Comparison of ENCODE assay signal across 22 cellular contexts in genomic region chrX:115360220-115360781, GRCh38.
A peak's percentile ranks its signal among the peaks of the same experiment; 100 is the strongest.
DNase-seq lines count a peak whose midpoint lies in the region; ATAC-seq, FAIRE-seq and TF ChIP-seq lines count a peak whose summit lies in the region.
"Had no signal": no experiment of that assay in that cellular context is flagged by ENCODE, and none has a peak within 500 bp of the region (broad histone marks: within the 10 kb centered on the region; RNA-seq: fewer than 3 reads in every experiment).

No MANE protein-coding gene starts in this region.

- POLR2A ChIA-PET in A549 (lab: Yijun Ruan, JAX), result no interaction called here

- H3K9me3 ChIP-seq in A549 (no peaks in the 10 kb centered on the region), SK-N-MC (ENCODE audit: low read depth, low read length) (no peaks in the 10 kb centered on the region), gastroesophageal sphincter (no peaks in the 10 kb centered on the region)
- H3K9me3 ChIP-seq: SJSA1 had no signal

- H3K27me3 Mint-ChIP-seq in nephron (ENCODE audit: low read depth), result no peaks in the 10 kb centered on the region

- no peak for TF ChIP-seq RAD21 in A549 (conservative IDR thresholded peaks at IDR 0.05 in 1 of 2, IDR thresholded peaks at IDR 0.05 in 1 of 2)

- WGBS in A549 (ENCODE audit: missing lambda C conversion rate), result 39% methylated on average over 2 of the region's 2 CpGs
- 22 to 64% methylated on average over 1 of the region's 2 CpGs for WGBS in gastroesophageal sphincter (ENCODE audit: low coverage in 1 of 2), 2 donors

- no peak overlapping the region for H3K4me3 ChIP-seq in A549
- H3K4me3 ChIP-seq in SK-N-MC, result peak overlapping the region; percentile 33; the same call in 1 of the 2 replicates
- H3K4me3 ChIP-seq in gastroesophageal sphincter, result no peak overlapping the region
- H3K4me3 ChIP-seq: BLaER1, SJSA1 had no signal

- no peaks in the 10 kb centered on the region for H3K36me3 Mint-ChIP-seq in nephron (ENCODE audit: low read depth)
- H3K36me3 Mint-ChIP-seq: CD4-positive, alpha-beta memory T cell had no signal

- H3K4me1 Mint-ChIP-seq in nephron, result peaks cover 83% of the 10 kb centered on the region
- H3K4me1 Mint-ChIP-seq: CD4-positive, alpha-beta memory T cell had no signal

- no peak overlapping the region for H3K4me2 ChIP-seq in A549
- H3K4me2 ChIP-seq: BLaER1 had no signal

- TF ChIP-seq CTCF in A549 (IDR thresholded peaks at IDR 0.05) (no peak), nephron (IDR thresholded peaks at IDR 0.05; ENCODE audit: unreplicated experiment in 3 of 3) (no peak), gastroesophageal sphincter (IDR thresholded peaks at IDR 0.05) (no peak)

- DNase-seq in A549 (ENCODE audit: low read depth in 1 of 2, low spot score in 1 of 2) (no peak), SK-N-MC (ENCODE audit: low read depth, low spot score) (no peak), fibroblast of gingiva (ENCODE audit: low read depth) (peak; percentile 34), T-helper 9 cell (no peak), SHP77 treated with DMSO at 0.1 percent for 48 hours (lab: John Stamatoyannopoulos, UW) (no peak), HCEC 1CT (no peak)
- DNase-seq: CD4-positive, alpha-beta memory T cell; DMS153; GDM1; HFFc6; KG1; MV-4-11; NCI-H187; NCI-H2107; NCI-H510A; NCI-H748 treated with DMSO at 0.1 percent for 48 hours; RPMI8226 had no signal

- TF ChIP-seq EP300 in A549 (IDR thresholded peaks at IDR 0.05) (no peak), gastroesophageal sphincter (IDR thresholded peaks at IDR 0.05) (no peak)

- H3K9ac ChIP-seq in SK-N-MC (ENCODE audit: insufficient read length), result no peak overlapping the region
- H3K9ac ChIP-seq: BLaER1 had no signal

- H3K27ac Mint-ChIP-seq in nephron, result peak overlapping the region in 2 of 3 experiments; percentile 91
- H3K27ac Mint-ChIP-seq: CD4-positive, alpha-beta memory T cell; HFFc6 had no signal

- peak; percentile 23 for FAIRE-seq in A549 (lab: Jason Lieb, UNC)
- FAIRE-seq: A204.1 had no signal

- H3K4me3 Mint-ChIP-seq in nephron, result peak overlapping the region in 2 of 3 experiments; percentile 2 to 5
- H3K4me3 Mint-ChIP-seq: CD4-positive, alpha-beta memory T cell; HFFc6 had no signal

- H3K36me3 ChIP-seq in SK-N-MC (ENCODE audit: insufficient read depth, low read length), result no peaks in the 10 kb centered on the region
- H3K36me3 ChIP-seq in gastroesophageal sphincter, result no peaks in the 10 kb centered on the region
- H3K36me3 ChIP-seq: BLaER1, SJSA1 had no signal

- H3K4me1 ChIP-seq in A549 (0 out of 3 replicates have a peak, but pooled peaks cover 4% of the 10 kb centered on the region), gastroesophageal sphincter (peaks cover 0 to 21% (median 0%) of the 10 kb centered on the region in 3 donors)
- H3K4me1 ChIP-seq: SJSA1 had no signal

- no peak for ATAC-seq in A549
- ATAC-seq in gastroesophageal sphincter, result no peak

- peak overlapping the region in 1 of 2 experiments; percentile 35; a peak in 1 of 6 replicates for H3K27ac ChIP-seq in A549
- H3K27ac ChIP-seq in SK-N-MC, result peak overlapping the region; percentile 67; the same call in 1 of the 2 replicates
- H3K27ac ChIP-seq in gastroesophageal sphincter, result no peak overlapping the region
- H3K27ac ChIP-seq: BLaER1, SJSA1 had no signal

- H3K27me3 ChIP-seq in gastroesophageal sphincter, result no peaks in the 10 kb centered on the region
- H3K27me3 ChIP-seq: SJSA1 had no signal

- no peaks in the 10 kb centered on the region for H3K9me3 Mint-ChIP-seq in nephron
- H3K9me3 Mint-ChIP-seq: HFFc6 had no signal

- CTCF ChIA-PET in A549 (lab: Yijun Ruan, JAX), result interaction anchor here (0.6 kb wide), 1 partner anchor 15 kb away, joined by 3 read pairs; no protein-coding TSS in a partner anchor

- no peak for TF ChIP-seq POLR2A in A549 (IDR thresholded peaks at IDR 0.05; ENCODE audit: low read length)
- TF ChIP-seq POLR2A in gastroesophageal sphincter (IDR thresholded peaks at IDR 0.05), result no peak

TF ChIP-seq in A549, 52 proteins besides CTCF, POLR2A, EP300 and RAD21:
- TF ChIP-seq HES2 (IDR thresholded peaks at IDR 0.05) (no peak), CBX2 (IDR thresholded peaks at IDR 0.05; ENCODE audit: borderline replicate concordance, low read depth) (no peak), PHF8 (IDR thresholded peaks at IDR 0.05; ENCODE audit: borderline replicate concordance, low read depth) (no peak), RCOR1 (IDR thresholded peaks at IDR 0.05; ENCODE audit: low read depth, low read length) (no peak), NFE2L2 (conservative IDR thresholded peaks at IDR 0.05; ENCODE audit: low read length) (no peak), E2F6 (IDR thresholded peaks at IDR 0.05; ENCODE audit: borderline replicate concordance, low read depth) (no peak), ELK1 (IDR thresholded peaks at IDR 0.05; ENCODE audit: low read depth, low read length) (no peak), HMGXB4 (CRISPR knock-in tag; IDR thresholded peaks at IDR 0.05; ENCODE audit: borderline replicate concordance) (no peak), GATA3 (IDR thresholded peaks at IDR 0.05; ENCODE audit: borderline replicate concordance) (no peak), PBX3 (IDR thresholded peaks at IDR 0.05) (no peak), FOSL2 (IDR thresholded peaks at IDR 0.05) (no peak), FOSL2 (CRISPR knock-in tag; IDR thresholded peaks at IDR 0.05) (no peak), MAFK (IDR thresholded peaks at IDR 0.05; ENCODE audit: partially characterized antibody) (no peak), POLR2AphosphoS2 (conservative IDR thresholded peaks at IDR 0.05; ENCODE audit: low read length) (no peak), CHD4 (IDR thresholded peaks at IDR 0.05; ENCODE audit: borderline replicate concordance) (no peak), ZSCAN20 (CRISPR knock-in tag; IDR thresholded peaks at IDR 0.05) (no peak), MAZ (IDR thresholded peaks at IDR 0.05; ENCODE audit: borderline replicate concordance, low read depth, low read length) (no peak)
